ENCODE assay signal across 7 cellular contexts in genomic region chr22:50599816-50600454, GRCh38. TPM values are rescaled to one million over a fixed set of nuclear protein-coding genes. Genes with fewer than 3 reads are reported as not detected.
DNase-seq lines count a peak whose midpoint lies in the region; ATAC-seq, FAIRE-seq and TF ChIP-seq lines count a peak whose summit lies in the region.

No MANE protein-coding gene starts in this region.

- no peak overlapping the region for H2AFZ ChIP-seq in GM12878 (ENCODE audit: control insufficient read depth, low read depth, low read length)

- TF ChIP-seq EP300 in GM12878 (IDR thresholded peaks at IDR 0.05; ENCODE audit: borderline replicate concordance in 1 of 2, control insufficient read depth in 1 of 2, low read depth in 2 of 2, low read length in 2 of 2), result no peak

- CTCF ChIA-PET in HEK293T (lab: Yijun Ruan, JAX), result no interaction called here
- CTCF ChIA-PET in GM12878 (lab: Yijun Ruan, JAX), result interaction anchor here (0.5 kb wide), 1 partner anchor 47 kb away, joined by 3 read pairs; no protein-coding TSS in a partner anchor

- ATAC-seq in GM12878, result peak; percentile 59
- ATAC-seq in HG02798 (IDR thresholded peaks at IDR 0.05; ENCODE audit: poor library complexity, unreplicated experiment), result no peak
- no peak for ATAC-seq in HG03159 (IDR thresholded peaks at IDR 0.05; ENCODE audit: unreplicated experiment)

- H3K79me2 ChIP-seq in GM12878 (ENCODE audit: control insufficient read depth, insufficient read depth, low read length), result no peaks in the 10 kb centered on the region

- SMC1A ChIA-PET in GM12878 (lab: Charles Lee; ENCODE audit: uncharacterized antibody, unreplicated experiment), result no interaction called here

- no peaks in the 10 kb centered on the region for H3K36me3 ChIP-seq in GM12878 (ENCODE audit: control insufficient read depth in 2 of 2, insufficient read depth in 2 of 2, low read length in 1 of 2)

- no peaks in the 10 kb centered on the region for H3K9me3 ChIP-seq in GM12878 (replicated peaks; ENCODE audit: control insufficient read depth, insufficient read depth, low read length)

- no peak overlapping the region for H3K9ac ChIP-seq in GM12878 (ENCODE audit: control insufficient read depth, insufficient read depth, low read length)

- RAD21 ChIA-PET in GM12878 (lab: Charles Lee; ENCODE audit: unreplicated experiment), result no interaction called here

- DNase-seq in HEK293T (ENCODE audit: extremely low spot score), result peak; percentile 74
- DNase-seq in T1000 (lab: John Stamatoyannopoulos, UW), result peak; percentile 25
- no peak for DNase-seq in GM12878 (ENCODE audit: low read depth, low spot score)
- peak; percentile 80 for DNase-seq in islet precursor cell
- DNase-seq in stimulated activated CD8-positive, alpha-beta memory T cell treated with anti-CD3 and anti-CD28 coated beads, Interleukin-12 subunit alpha, Interleukin-12 subunit beta, amount 100 ng/mL, for 24 hours (ENCODE audit: extremely low read depth), result peak; percentile 30

- peaks cover 5 to 6% of the 10 kb centered on the region in 2 experiments; a peak in 3 of 4 replicates for H3K27me3 ChIP-seq in GM12878 (replicated peaks in 1 of 2; ENCODE audit: control insufficient read depth in 2 of 2, insufficient read depth in 2 of 2, low read length in 1 of 2)

- no peak overlapping the region for H3K4me3 ChIP-seq in GM12878

- BruUV-seq in GM12878 (replicated peaks; lab: Mats Ljungman, UMichigan), result no TSS peak

- WGBS in GM12878 (ENCODE audit: insufficient coverage, insufficient replicate concordance, low lambda C conversion rate, missing lambda C conversion rate), result 24% methylated on average over 51 of the region's 52 CpGs

- H3K4me2 ChIP-seq in GM12878 (ENCODE audit: control insufficient read depth, insufficient read depth), result no peak overlapping the region

- H3K4me1 ChIP-seq in GM12878 (ENCODE audit: control insufficient read depth, insufficient read depth, low read length), result no peaks in the 10 kb centered on the region

- no peak for TF ChIP-seq RAD21 in GM12878 (IDR thresholded peaks at IDR 0.05; ENCODE audit: insufficient read depth, low read depth, low read length)

- intact Hi-C loops in GM12878 (cut with micrococcal nuclease; ENCODE audit: unreplicated experiment), result no loop called here

- no peak for FAIRE-seq in GM12878 (lab: Jason Lieb, UNC)

- TF ChIP-seq CTCF in GM12878 (IDR thresholded peaks at IDR 0.05 in 2 of 3, conservative IDR thresholded peaks at IDR 0.05 in 1 of 3; ENCODE audit: control insufficient read depth in 2 of 3, extremely low read depth in 1 of 3, insufficient read depth in 1 of 3, low read depth in 3 of 3, low read length in 3 of 3), result no peak

- no peak for TF ChIP-seq POLR2A in GM12878 (IDR thresholded peaks at IDR 0.05; ENCODE audit: low read depth, low read length)

- in situ Hi-C loops in GM12878 (cut with MboI), result no loop called here

- no peaks in the 10 kb centered on the region for H4K20me1 ChIP-seq in GM12878 (ENCODE audit: control insufficient read depth, insufficient read depth)

- POLR2A ChIA-PET in HEK293T (lab: Yijun Ruan, JAX), result interaction anchor here (1.0 to 1.5 kb wide), 3 partner anchors 17 to 92 kb away, joined by 3 to 4 read pairs (median 3); partner anchors contain the start of genes CHKB, LMF2, NCAPH2 and SCO2
- POLR2A ChIA-PET in GM12878 (lab: Charles Lee), result no interaction called here

- no peak overlapping the region for H3K27ac ChIP-seq in GM12878 (ENCODE audit: control insufficient read depth, insufficient read depth)

RNA-seq across cellular contexts. Expression of gene MAPK8IP2, which starts 0.7 kb away (rescaled TPM):
- total RNA-seq in GM12878 (2013; cell fraction: nucleolus; rRNA removed), result 0.07 and 0.15 TPM in 2 replicates
- total RNA-seq in GM12878 (2014; rRNA removed), result 0.11 TPM in 2 replicates
- total RNA-seq in GM12878 (2014; rRNA removed; fragmentation: Illumina TruSeq; extraction: Trizol), result 0.04 and 0.05 TPM in 2 replicates
- total RNA-seq in GM12878 (2021), result 0.13 and 0.21 TPM in 2 replicates
- polyA plus RNA-seq in GM12878 (2011; ENCODE audit: low read depth), result 0.08 TPM
- polyA plus RNA-seq in GM12878 (2011; rRNA removed), result 0.01 and 0.03 TPM in 2 replicates
- 0.03 and 0.04 TPM in 2 replicates for polyA plus RNA-seq in GM12878 (2011; cell fraction: cytosol; rRNA removed)
- polyA plus RNA-seq in GM12878 (2011; cell fraction: nucleus; rRNA removed), result 0.13 and 0.25 TPM in 2 replicates
- 0.11 TPM in 2 replicates for polyA plus RNA-seq in GM12878 (2012)
- 0.01 TPM in 1 of 2 replicates, not detected in the other for polyA plus RNA-seq in GM12878 (2014; fragmentation: Illumina TruSeq; extraction: Trizol)
- not detected for polyA plus RNA-seq in GM12878 (2014; fragmentation: Nextera tagmentation; extraction: Ambion mirVana)
- 0.08 and 0.13 TPM in 2 replicates for polyA plus RNA-seq in GM12878 (2014; rRNA removed)
- polyA plus RNA-seq in GM12878 (2016; fragmentation: Nextera tagmentation; extraction: Ambion mirVana), result not detected
- 0.05 TPM in 1 of 2 replicates, not detected in the other for polyA minus RNA-seq in GM12878 (2011; rRNA and poly(A)+ RNA removed)
- polyA minus RNA-seq in GM12878 (2011; cell fraction: cytosol; rRNA and poly(A)+ RNA removed), result not detected in 2 replicates
- polyA minus RNA-seq in GM12878 (2011; cell fraction: nucleus; rRNA and poly(A)+ RNA removed), result 0.10 TPM in 1 of 2 replicates, not detected in the other

RNA-seq across cellular contexts. Expression of gene CHKB, which starts 17.3 kb away (rescaled TPM):
- total RNA-seq in GM12878 (2013; cell fraction: nucleolus; rRNA removed), result 97.2 and 101 TPM in 2 replicates
- total RNA-seq in GM12878 (2014; rRNA removed), result 53.5 and 58.4 TPM in 2 replicates
- total RNA-seq in GM12878 (2014; rRNA removed; fragmentation: Illumina TruSeq; extraction: Trizol), result 36.4 and 37.9 TPM in 2 replicates
- 57.5 and 62.4 TPM in 2 replicates for total RNA-seq in GM12878 (2021)
- 44.0 TPM for polyA plus RNA-seq in GM12878 (2011; ENCODE audit: low read depth)
- polyA plus RNA-seq in GM12878 (2011; rRNA removed), result 46.7 and 56.3 TPM in 2 replicates
- polyA plus RNA-seq in GM12878 (2011; cell fraction: cytosol; rRNA removed), result 45.3 and 53.9 TPM in 2 replicates
- 254 and 292 TPM in 2 replicates for polyA plus RNA-seq in GM12878 (2011; cell fraction: nucleus; rRNA removed)
- polyA plus RNA-seq in GM12878 (2012), result 62.2 and 66.5 TPM in 2 replicates
- 59.5 and 67.9 TPM in 2 replicates for polyA plus RNA-seq in GM12878 (2014; fragmentation: Illumina TruSeq; extraction: Trizol)
- 10 to 100 TPM in 1 of 2 experiments, 1 to 10 TPM in 1; 10.0 to 20.6 TPM for polyA plus RNA-seq in GM12878 (2014; fragmentation: Nextera tagmentation; extraction: Ambion mirVana)
- 85.9 and 93.9 TPM in 2 replicates for polyA plus RNA-seq in GM12878 (2014; rRNA removed)
- polyA plus RNA-seq in GM12878 (2016; fragmentation: Nextera tagmentation; extraction: Ambion mirVana), result 10 to 100 TPM; 39.0 to 57.6 TPM
- polyA minus RNA-seq in GM12878 (2011; rRNA and poly(A)+ RNA removed), result 11.6 and 22.6 TPM in 2 replicates
- 8.3 and 11.9 TPM in 2 replicates for polyA minus RNA-seq in GM12878 (2011; cell fraction: cytosol; rRNA and poly(A)+ RNA removed)
- polyA minus RNA-seq in GM12878 (2011; cell fraction: nucleus; rRNA and poly(A)+ RNA removed), result 30.1 and 48.3 TPM in 2 replicates

RNA-seq across cellular contexts. Expression of gene CPT1B, which starts 21.7 kb away (rescaled TPM):
- total RNA-seq in GM12878 (2013; cell fraction: nucleolus; rRNA removed), result 75.2 and 82.7 TPM in 2 replicates
- 28.3 and 28.9 TPM in 2 replicates for total RNA-seq in GM12878 (2014; rRNA removed)
- 12.0 and 13.6 TPM in 2 replicates for total RNA-seq in GM12878 (2014; rRNA removed; fragmentation: Illumina TruSeq; extraction: Trizol)
- total RNA-seq in GM12878 (2021), result 37.0 and 40.8 TPM in 2 replicates
- 29.0 TPM for polyA plus RNA-seq in GM12878 (2011; ENCODE audit: low read depth)
- 26.0 and 36.2 TPM in 2 replicates for polyA plus RNA-seq in GM12878 (2011; rRNA removed)
- polyA plus RNA-seq in GM12878 (2011; cell fraction: cytosol; rRNA removed), result 30.5 and 42.8 TPM in 2 replicates
- 387 and 439 TPM in 2 replicates for polyA plus RNA-seq in GM12878 (2011; cell fraction: nucleus; rRNA removed)
- 44.1 and 46.1 TPM in 2 replicates for polyA plus RNA-seq in GM12878 (2012)
- 21.0 and 24.5 TPM in 2 replicates for polyA plus RNA-seq in GM12878 (2014; fragmentation: Illumina TruSeq; extraction: Trizol)
- 1 to 10 TPM; 3.5 to 5.7 TPM for polyA plus RNA-seq in GM12878 (2014; fragmentation: Nextera tagmentation; extraction: Ambion mirVana)
- polyA plus RNA-seq in GM12878 (2014; rRNA removed), result 51.1 and 54.0 TPM in 2 replicates
- 10 to 100 TPM; 11.5 to 19.0 TPM for polyA plus RNA-seq in GM12878 (2016; fragmentation: Nextera tagmentation; extraction: Ambion mirVana)
- polyA minus RNA-seq in GM12878 (2011; rRNA and poly(A)+ RNA removed), result 9.7 and 19.9 TPM in 2 replicates
- polyA minus RNA-seq in GM12878 (2011; cell fraction: cytosol; rRNA and poly(A)+ RNA removed), result 3.0 and 5.3 TPM in 2 replicates
- polyA minus RNA-seq in GM12878 (2011; cell fraction: nucleus; rRNA and poly(A)+ RNA removed), result 29.0 and 38.0 TPM in 2 replicates

RNA-seq across cellular contexts. Expression of gene ARSA, which starts 28.0 kb away (rescaled TPM):
- total RNA-seq in GM12878 (2013; cell fraction: nucleolus; rRNA removed), result 16.9 and 17.4 TPM in 2 replicates
- total RNA-seq in GM12878 (2014; rRNA removed) (16.7 and 18.9 TPM in 2 replicates), GM12878 (2014; rRNA removed; fragmentation: Illumina TruSeq; extraction: Trizol) (3.2 and 3.7 TPM in 2 replicates), GM12878 (2021) (24.5 and 26.3 TPM in 2 replicates)
- 4.9 TPM for polyA plus RNA-seq in GM12878 (2011; ENCODE audit: low read depth)
- polyA plus RNA-seq in GM12878 (2011; rRNA removed) (1.3 and 5.4 TPM in 2 replicates), GM12878 (2014; fragmentation: Illumina TruSeq; extraction: Trizol) (0.21 and 2.6 TPM in 2 replicates), GM12878 (2014; fragmentation: Nextera tagmentation; extraction: Ambion mirVana) (1 to 10 TPM in 1 of 2 experiments, under 1 TPM in 1; 0.39 to 1.7 TPM), GM12878 (2014; rRNA removed) (22.1 and 24.3 TPM in 2 replicates), GM12878 (2016; fragmentation: Nextera tagmentation; extraction: Ambion mirVana) (10 to 100 TPM; 14.2 to 14.3 TPM)
- polyA plus RNA-seq in GM12878 (2011; cell fraction: cytosol; rRNA removed), result 5.4 and 8.9 TPM in 2 replicates
- polyA plus RNA-seq in GM12878 (2011; cell fraction: nucleus; rRNA removed), result 63.6 and 77.8 TPM in 2 replicates
- 15.5 and 16.4 TPM in 2 replicates for polyA plus RNA-seq in GM12878 (2012)
- 1.7 and 3.0 TPM in 2 replicates for polyA minus RNA-seq in GM12878 (2011; rRNA and poly(A)+ RNA removed)
- 2.9 and 4.7 TPM in 2 replicates for polyA minus RNA-seq in GM12878 (2011; cell fraction: cytosol; rRNA and poly(A)+ RNA removed)
- 11.1 and 20.8 TPM in 2 replicates for polyA minus RNA-seq in GM12878 (2011; cell fraction: nucleus; rRNA and poly(A)+ RNA removed)

RNA-seq across cellular contexts. Expression of gene SYCE3, which starts 37.2 kb away (rescaled TPM):
- total RNA-seq in GM12878 (2013; cell fraction: nucleolus; rRNA removed), result not detected in 2 replicates
- total RNA-seq in GM12878 (2014; rRNA removed), result not detected in 2 replicates
- 0.76 TPM in 1 of 2 replicates, not detected in the other for total RNA-seq in GM12878 (2014; rRNA removed; fragmentation: Illumina TruSeq; extraction: Trizol)
- total RNA-seq in GM12878 (2021), result not detected in 2 replicates
- not detected for polyA plus RNA-seq in GM12878 (2011; ENCODE audit: low read depth)
- polyA plus RNA-seq in GM12878 (2011; rRNA removed), result 0.79 and 1.1 TPM in 2 replicates
- 0.64 TPM in 2 replicates for polyA plus RNA-seq in GM12878 (2011; cell fraction: cytosol; rRNA removed)
- polyA plus RNA-seq in GM12878 (2011; cell fraction: nucleus; rRNA removed), result not detected in 2 replicates
- 1.6 and 1.8 TPM in 2 replicates for polyA plus RNA-seq in GM12878 (2012)
- polyA plus RNA-seq in GM12878 (2014; fragmentation: Illumina TruSeq; extraction: Trizol), result 0.38 TPM in 1 of 2 replicates, not detected in the other
- polyA plus RNA-seq in GM12878 (2014; fragmentation: Nextera tagmentation; extraction: Ambion mirVana), result under 1 TPM; 0.76 to 0.91 TPM
- polyA plus RNA-seq in GM12878 (2014; rRNA removed), result not detected in 2 replicates
- under 1 TPM in 1 of 2 experiments, not detected in 1; 0.43 TPM for polyA plus RNA-seq in GM12878 (2016; fragmentation: Nextera tagmentation; extraction: Ambion mirVana)
- polyA minus RNA-seq in GM12878 (2011; rRNA and poly(A)+ RNA removed), result not detected in 2 replicates
- polyA minus RNA-seq in GM12878 (2011; cell fraction: cytosol; rRNA and poly(A)+ RNA removed), result not detected in 2 replicates
- not detected in 2 replicates for polyA minus RNA-seq in GM12878 (2011; cell fraction: nucleus; rRNA and poly(A)+ RNA removed)
